8 cellular contexts compared by ENCODE assay signal in the genomic region with DNA sequence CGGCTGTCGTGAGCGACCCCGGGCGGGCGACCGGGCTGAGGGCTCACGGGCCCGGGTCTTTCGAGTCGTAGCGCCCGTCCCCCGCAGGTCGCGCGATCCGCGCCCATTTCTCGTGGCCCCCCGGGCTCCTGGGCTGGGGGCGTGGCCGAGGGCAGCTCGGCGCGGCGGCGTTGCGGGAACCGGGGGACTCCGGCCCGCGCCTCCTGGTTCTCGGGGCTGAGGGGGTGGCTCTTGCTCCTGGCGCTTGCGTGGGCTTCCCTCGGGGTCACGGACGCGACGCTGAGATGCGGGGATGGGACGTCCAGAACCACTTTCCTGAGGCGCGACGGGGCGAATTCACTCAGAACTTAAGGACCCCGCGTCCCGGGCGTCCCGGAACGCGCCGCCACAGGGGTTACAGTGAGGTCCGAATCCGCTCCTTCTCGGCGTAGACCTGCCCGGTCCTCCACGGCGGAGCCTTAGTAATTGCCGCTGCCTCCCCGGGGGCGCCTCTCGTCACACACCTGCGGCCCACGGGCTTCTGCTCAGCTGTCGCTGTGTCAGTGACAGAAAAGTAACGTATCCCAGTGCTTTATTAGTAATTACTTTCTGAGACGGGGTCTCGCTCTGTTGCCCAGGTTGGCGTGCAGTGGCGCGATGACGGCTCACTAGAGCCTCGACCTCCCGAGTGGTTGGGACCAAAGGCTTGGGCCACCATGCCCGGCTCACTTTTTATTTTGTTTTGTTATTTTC. TPM values are rescaled to one million over a fixed set of nuclear protein-coding genes. Genes with fewer than 3 reads are reported as not detected.
A peak's percentile ranks its signal among the peaks of the same experiment; 100 is the strongest.
DNase-seq lines count a peak whose midpoint lies in the region; ATAC-seq and TF ChIP-seq lines count a peak whose summit lies in the region.

No MANE protein-coding gene starts in this region.

- peaks cover 24% of the 10 kb centered on the region for H3K4me1 ChIP-seq in DND-41 (ENCODE audit: insufficient read depth, low read length)
- H3K4me1 ChIP-seq in HUES6 (ENCODE audit: control insufficient read depth, insufficient read depth, low read length): peaks cover 5% of the 10 kb centered on the region
- H3K4me1 ChIP-seq in osteoblast (ENCODE audit: insufficient read depth, low read length): peaks cover 10% of the 10 kb centered on the region

- H3K36me3 ChIP-seq in DND-41 (ENCODE audit: insufficient read depth, low read length) (no peaks in the 10 kb centered on the region; the same call in 1 of the 2 replicates), HUES6 (ENCODE audit: control insufficient read depth, insufficient read depth, low read length) (no peaks in the 10 kb centered on the region), osteoblast (ENCODE audit: insufficient read depth, low read length) (no peaks in the 10 kb centered on the region)

- peaks cover 32% of the 10 kb centered on the region for H4K20me1 ChIP-seq in DND-41 (ENCODE audit: insufficient read depth, low read length)
- peaks cover 20% of the 10 kb centered on the region for H4K20me1 ChIP-seq in osteoblast (ENCODE audit: insufficient read depth, low read length)

- no peaks in the 10 kb centered on the region for H3K27me3 ChIP-seq in DND-41 (ENCODE audit: insufficient read depth, low read length, poor library complexity)
- no peaks in the 10 kb centered on the region for H3K27me3 ChIP-seq in HUES6 (ENCODE audit: control insufficient read depth, insufficient read depth, low read length)
- H3K27me3 ChIP-seq in osteoblast (ENCODE audit: insufficient read depth, low read length): no peaks in the 10 kb centered on the region

- peak; percentile 37 for ATAC-seq in DND-41 (ENCODE audit: insufficient read depth, low read depth)
- peak; percentile 27 for ATAC-seq in GM21423 (IDR thresholded peaks at IDR 0.05; ENCODE audit: unreplicated experiment)

- no peak for TF ChIP-seq CTCF in DND-41 (IDR thresholded peaks at IDR 0.05; ENCODE audit: borderline replicate concordance, extremely low read depth, low read length, poor library complexity, severe bottlenecking)
- TF ChIP-seq CTCF in foreskin fibroblast (IDR thresholded peaks at IDR 0.05; ENCODE audit: low read depth, low read length): no peak
- TF ChIP-seq CTCF in osteoblast (IDR thresholded peaks at IDR 0.05; ENCODE audit: extremely low read depth, low read depth, low read length): no peak

- no peaks in the 10 kb centered on the region for H3K9me3 ChIP-seq in DND-41 (ENCODE audit: insufficient read depth, low read length, severe bottlenecking)
- H3K9me3 ChIP-seq in HUES6 (ENCODE audit: control insufficient read depth, insufficient read depth, low read depth, low read length): no peaks in the 10 kb centered on the region
- no peaks in the 10 kb centered on the region for H3K9me3 ChIP-seq in osteoblast (ENCODE audit: low read depth, low read length)

- H3K4me2 ChIP-seq in DND-41 (ENCODE audit: insufficient read depth, low read length) (peak overlapping the region; percentile 98), osteoblast (ENCODE audit: insufficient read depth, low read length) (peak overlapping the region; percentile 96)

- DNase-seq in DND-41: peak; percentile 45
- DNase-seq in activated T-cell treated with anti-CD3 and anti-CD28 coated beads for 4 hours: peak; percentile 40
- DNase-seq in foreskin fibroblast: peak in 1 of 2 donors; percentile 51
- peak; percentile 91 for DNase-seq in osteoblast (ENCODE audit: insufficient read length, low spot score, missing footprints)
- no peak for DNase-seq in ecto neural progenitor cell (ENCODE audit: low spot score)
- no peak for DNase-seq in T1000 (lab: John Stamatoyannopoulos, UW)

- peak overlapping the region; percentile 98 for H3K9ac ChIP-seq in DND-41 (ENCODE audit: low read depth, low read length)
- peak overlapping the region; percentile 93 for H3K9ac ChIP-seq in HUES6 (ENCODE audit: low read length)

- H3K79me2 ChIP-seq in DND-41 (ENCODE audit: insufficient read depth, low read length) (peaks cover 55% of the 10 kb centered on the region), osteoblast (ENCODE audit: insufficient read depth, low read length) (peaks cover 50% of the 10 kb centered on the region)

- H3K4me3 ChIP-seq in DND-41 (ENCODE audit: low read depth in 1 of 2, low read length in 2 of 2) (peak overlapping the region; percentile 58 to 77), HUES6 (ENCODE audit: low read depth, low read length) (peak overlapping the region; percentile 94), foreskin fibroblast (ENCODE audit: low read depth in 1 of 2, low read length in 2 of 2) (peak overlapping the region; percentile 84 to 95), osteoblast (ENCODE audit: insufficient read depth, low read length) (peak overlapping the region; percentile 91)

- peak overlapping the region; percentile 78 for H2AFZ ChIP-seq in DND-41 (ENCODE audit: low read depth, low read length)
- peak overlapping the region; percentile 70 for H2AFZ ChIP-seq in osteoblast (ENCODE audit: low read length)

- H3K27ac ChIP-seq in DND-41 (ENCODE audit: low read length) (peak overlapping the region; percentile 84), HUES6 (ENCODE audit: low read depth, low read length) (peak overlapping the region; percentile 79; the same call in 1 of the 2 replicates), osteoblast (ENCODE audit: low read depth, low read length) (peak overlapping the region; percentile 69)

RNA-seq across cellular contexts. Expression of a gene that starts 0.6 kb away (rescaled TPM):
- total RNA-seq in osteoblast: 14.4 and 14.5 TPM in 2 replicates

RNA-seq across cellular contexts. Expression of a gene that starts 21.3 kb away (rescaled TPM):
- total RNA-seq in osteoblast: 6.5 and 7.6 TPM in 2 replicates

RNA-seq across cellular contexts. Expression of a gene that starts 55.9 kb away (rescaled TPM):
- 13.3 and 14.1 TPM in 2 replicates for total RNA-seq in osteoblast

Comparison
In these comparisons a context has a peak if more than half of its experiments do, and no peak if none do; other contexts are left out.
1. DNase-seq: peak in DND-41 (single experiment), activated T-cell treated with anti-CD3 and anti-CD28 coated beads for 4 hours (single experiment) and osteoblast (single experiment); none in ecto neural progenitor cell (single experiment) and T1000 (single experiment).
2. Peak in every context shown above with its lines, with median percentiles within 50 percentile points of each other: H3K27ac ChIP-seq and H3K4me3 ChIP-seq.